In the genomic region with DNA sequence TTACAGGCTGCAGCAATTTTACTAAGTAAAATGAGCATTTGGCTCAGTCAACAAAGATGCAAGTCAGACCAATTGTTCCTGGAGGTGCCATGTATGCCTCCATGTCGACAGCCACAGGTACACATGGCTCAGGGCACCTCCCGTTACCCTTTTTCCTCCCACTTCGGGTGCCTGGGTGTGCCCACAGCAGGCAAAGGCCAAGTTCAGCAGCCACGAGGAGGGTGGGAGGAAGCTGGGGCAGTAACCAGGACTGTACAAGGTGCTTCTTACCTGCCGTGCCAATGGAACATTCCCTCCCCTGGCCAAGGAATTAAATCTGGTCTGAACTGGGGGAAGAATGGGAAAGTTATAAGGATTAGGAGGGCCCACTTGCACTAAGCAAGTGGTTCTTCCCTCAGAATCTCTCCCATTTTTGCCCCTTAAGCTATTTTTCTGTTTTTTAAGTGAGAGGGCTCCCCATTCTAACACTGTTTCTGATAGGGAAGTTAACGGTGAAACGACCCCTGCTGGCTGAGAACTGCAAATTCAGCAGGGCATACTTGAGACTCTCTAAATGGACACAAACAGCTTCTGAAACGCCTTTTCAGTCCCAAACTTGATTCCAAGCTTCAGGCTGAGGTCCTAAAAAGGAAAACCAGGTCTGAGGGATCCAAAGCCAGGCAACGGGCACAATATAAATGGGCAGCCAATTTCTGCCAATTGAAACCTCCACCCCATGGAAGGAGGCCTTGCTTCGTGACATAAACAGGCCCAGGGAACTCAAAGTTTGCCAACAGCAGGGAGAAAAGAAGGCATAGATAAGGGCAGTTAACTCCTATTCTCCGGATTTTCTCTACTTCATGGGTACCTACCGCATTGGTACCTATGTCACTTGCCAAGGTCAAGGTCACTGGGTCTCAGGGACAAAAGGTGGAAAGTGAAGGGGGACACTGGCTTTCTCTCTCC, we compare ENCODE assay signal across 8 cellular contexts. TPM values are rescaled to one million over a fixed set of nuclear protein-coding genes. Genes with fewer than 3 reads are reported as not detected.
DNase-seq lines count a peak whose midpoint lies in the region; ATAC-seq and TF ChIP-seq lines count a peak whose summit lies in the region.

No MANE protein-coding gene starts in this region.

- peaks cover 74% of the 10 kb centered on the region for H3K4me1 ChIP-seq in DOHH2 (ENCODE audit: control insufficient read depth, low read length)

- H3K27ac ChIP-seq in DOHH2 (ENCODE audit: low read depth, low read length) (peak overlapping the region; percentile 70), SU-DHL-6 (ENCODE audit: low read depth, low read length) (peak overlapping the region; percentile 76)

- no peaks in the 10 kb centered on the region for H3K36me3 Mint-ChIP-seq in IgD-negative memory B cell
- peaks cover 30% of the 10 kb centered on the region for H3K36me3 Mint-ChIP-seq in activated naive CD8-positive, alpha-beta T cell treated with anti-CD3 and anti-CD28 coated beads, Interleukin-2, amount 10 ng/mL, durations not matched to agents 7 days and 5 days

- peak overlapping the region; percentile 89 to 98 (median 97) for H3K27ac Mint-ChIP-seq in IgD-negative memory B cell
- peak overlapping the region; percentile 82 for H3K27ac Mint-ChIP-seq in activated naive CD8-positive, alpha-beta T cell treated with anti-CD3 and anti-CD28 coated beads, Interleukin-2, amount 10 ng/mL, durations not matched to agents 7 days and 5 days

- peaks cover 44 to 71% (median 49%) of the 10 kb centered on the region in 3 donors for H3K4me1 Mint-ChIP-seq in IgD-negative memory B cell
- H3K4me1 Mint-ChIP-seq in activated naive CD8-positive, alpha-beta T cell treated with anti-CD3 and anti-CD28 coated beads, Interleukin-2, amount 10 ng/mL, durations not matched to agents 7 days and 5 days: peaks cover 38% of the 10 kb centered on the region

- peak overlapping the region; percentile 62 to 88 (median 81) for H3K4me3 Mint-ChIP-seq in IgD-negative memory B cell
- peak overlapping the region; percentile 79 for H3K4me3 Mint-ChIP-seq in activated naive CD8-positive, alpha-beta T cell treated with anti-CD3 and anti-CD28 coated beads, Interleukin-2, amount 10 ng/mL, durations not matched to agents 7 days and 5 days

- peaks cover 1% of the 10 kb centered on the region for H3K27me3 Mint-ChIP-seq in IgD-negative memory B cell
- H3K27me3 Mint-ChIP-seq in activated naive CD8-positive, alpha-beta T cell treated with anti-CD3 and anti-CD28 coated beads, Interleukin-2, amount 10 ng/mL, durations not matched to agents 7 days and 5 days: no peaks in the 10 kb centered on the region

- H3K4me3 ChIP-seq in DOHH2 (ENCODE audit: low read length): peak overlapping the region; percentile 68
- H3K4me3 ChIP-seq in SU-DHL-6 (ENCODE audit: insufficient read depth, low read length, poor library complexity, severe bottlenecking): no peak overlapping the region

- H2AFZ ChIP-seq in SU-DHL-6 (ENCODE audit: low read depth, low read length, severe bottlenecking): peak overlapping the region; percentile 47

- H3K36me3 ChIP-seq in DOHH2 (ENCODE audit: control insufficient read depth, low read length): peaks cover 4% of the 10 kb centered on the region; the same call in 1 of the 2 replicates
- H3K36me3 ChIP-seq in SU-DHL-6 (ENCODE audit: low read length): no peaks in the 10 kb centered on the region

- no peaks in the 10 kb centered on the region for H3K9me2 ChIP-seq in DOHH2 (replicated peaks; ENCODE audit: control insufficient read depth, low read length)
- no peaks in the 10 kb centered on the region for H3K9me2 ChIP-seq in SU-DHL-6 (replicated peaks; ENCODE audit: insufficient read depth, low read length)

- POLR2A ChIA-PET in activated naive CD8-positive, alpha-beta T cell treated with anti-CD3 and anti-CD28 coated beads, Interleukin-2, amount 10 ng/mL, durations not matched to agents 7 days and 5 days (lab: Charles Lee): interaction anchor here (0.7 to 3.2 kb wide), 17 partner anchors 8 to 258 kb away, joined by 3 to 30 read pairs (median 5); a partner anchor contains a TSS

- H3K9ac ChIP-seq in SU-DHL-6 (ENCODE audit: low read length): peak overlapping the region; percentile 51

- H3F3A ChIP-seq in DOHH2 (ENCODE audit: control insufficient read depth, insufficient read depth): peaks cover 21% of the 10 kb centered on the region
- H3F3A ChIP-seq in SU-DHL-6 (ENCODE audit: insufficient read depth): no peaks in the 10 kb centered on the region; the same call in 1 of the 2 replicates

- H3K79me2 ChIP-seq in DOHH2 (ENCODE audit: control insufficient read depth, low read length) (no peaks in the 10 kb centered on the region), SU-DHL-6 (ENCODE audit: insufficient read depth, low read length) (no peaks in the 10 kb centered on the region)

- peak; percentile 93 for TF ChIP-seq CTCF in DOHH2 (IDR thresholded peaks at IDR 0.05; ENCODE audit: low read depth, low read length, poor library complexity, severe bottlenecking)
- TF ChIP-seq CTCF in SU-DHL-6 (IDR thresholded peaks at IDR 0.05; ENCODE audit: insufficient read depth, low read length, poor library complexity, severe bottlenecking): peak; percentile 53
- no peak for TF ChIP-seq CTCF in omental fat pad (IDR thresholded peaks at IDR 0.05)

- peak; percentile 76 for ATAC-seq in activated naive CD8-positive, alpha-beta T cell treated with anti-CD3 and anti-CD28 coated beads, Interleukin-2, amount 10 ng/mL, durations not matched to agents 7 days and 5 days (ENCODE audit: low read depth)
- ATAC-seq in omental fat pad (ENCODE audit: low FRiP score): no peak

- peak overlapping the region; percentile 80 for H3K4me2 ChIP-seq in DOHH2 (ENCODE audit: low read length)
- H3K4me2 ChIP-seq in SU-DHL-6 (ENCODE audit: low read depth, low read length, poor library complexity, severe bottlenecking): peak overlapping the region; percentile 54

- H3K27me3 ChIP-seq in DOHH2 (ENCODE audit: control insufficient read depth, low read length) (no peaks in the 10 kb centered on the region), SU-DHL-6 (ENCODE audit: low read length) (no peaks in the 10 kb centered on the region)

- peak; percentile 67 for DNase-seq in activated naive CD8-positive, alpha-beta T cell treated with anti-CD3 and anti-CD28 coated beads, Interleukin-2, amount 10 ng/mL, durations not matched to agents 7 days and 5 days
- DNase-seq in hepatic stellate cell (ENCODE audit: low spot score) (peak; percentile 26), omental fat pad (ENCODE audit: low spot score) (no peak), cerebellum (ENCODE audit: low spot score) (no peak)
- peak; percentile 44 to 60 (median 53) for DNase-seq in stimulated activated CD4-positive, alpha-beta T cell treated with anti-CD3 and anti-CD28 coated beads, Interleukin-12 subunit alpha, Interleukin-12 subunit beta, amount 100 ng/mL, for 48 hours (ENCODE audit: low read depth in 2 of 3, low spot score in 1 of 3)

- H4K20me1 ChIP-seq in DOHH2 (ENCODE audit: control insufficient read depth, insufficient read depth, low read depth, low read length) (no peaks in the 10 kb centered on the region), SU-DHL-6 (ENCODE audit: low read depth, low read length) (no peaks in the 10 kb centered on the region)

- peaks cover 8% of the 10 kb centered on the region; the same call in 1 of the 2 replicates for H3K9me3 ChIP-seq in DOHH2 (ENCODE audit: control insufficient read depth, insufficient read depth, low read length)
- H3K9me3 ChIP-seq in SU-DHL-6 (ENCODE audit: insufficient read depth, low read length): no peaks in the 10 kb centered on the region

- H3K9me3 Mint-ChIP-seq in IgD-negative memory B cell: peaks cover 0 to 1% (median 0%) of the 10 kb centered on the region in 3 donors
- peaks cover 14% of the 10 kb centered on the region for H3K9me3 Mint-ChIP-seq in activated naive CD8-positive, alpha-beta T cell treated with anti-CD3 and anti-CD28 coated beads, Interleukin-2, amount 10 ng/mL, durations not matched to agents 7 days and 5 days

RNA-seq across cellular contexts. Expression of a gene that starts 24.8 kb away (rescaled TPM):
- 168 TPM for polyA plus RNA-seq in IgD-negative memory B cell
- 1 to 10 TPM in 1 of 2 experiments, under 1 TPM in 1; 0.72 to 1.0 TPM for total RNA-seq in activated naive CD8-positive, alpha-beta T cell treated with anti-CD3 and anti-CD28 coated beads, Interleukin-2, amount 10 ng/mL, durations not matched to agents 7 days and 5 days
- total RNA-seq in omental fat pad (1 to 10 TPM in 1 of 4 donors, under 1 TPM in 1, not detected in 2; 0.84 to 2.2 TPM), cerebellum (not detected)

RNA-seq across cellular contexts. Expression of a gene that starts 38.6 kb away (rescaled TPM):
- 102 TPM for polyA plus RNA-seq in IgD-negative memory B cell
- 100 to 1,000 TPM; 280 to 301 TPM for total RNA-seq in activated naive CD8-positive, alpha-beta T cell treated with anti-CD3 and anti-CD28 coated beads, Interleukin-2, amount 10 ng/mL, durations not matched to agents 7 days and 5 days
- total RNA-seq in omental fat pad: 10 to 100 TPM; 10.4 to 20.5 (median 14.8) TPM
- 11.4 TPM for total RNA-seq in cerebellum

RNA-seq across cellular contexts. Expression of a gene that starts 52.6 kb away (rescaled TPM):
- 177 TPM for polyA plus RNA-seq in IgD-negative memory B cell
- total RNA-seq in activated naive CD8-positive, alpha-beta T cell treated with anti-CD3 and anti-CD28 coated beads, Interleukin-2, amount 10 ng/mL, durations not matched to agents 7 days and 5 days: 100 to 1,000 TPM; 111 to 116 TPM
- total RNA-seq in omental fat pad (10 to 100 TPM; 10.0 to 36.3 (median 17.0) TPM), cerebellum (0.64 TPM)

Comparison
In these comparisons a context has a peak if more than half of its experiments do, and no peak if none do; other contexts are left out.
1. CTCF ChIP-seq: peak in DOHH2 (single experiment) and SU-DHL-6 (single experiment); none in omental fat pad (0 of 3).
2. DNase-seq: peak in activated naive CD8-positive, alpha-beta T cell treated with anti-CD3 and anti-CD28 coated beads, Interleukin-2, amount 10 ng/mL, durations not matched to agents 7 days and 5 days (single experiment), hepatic stellate cell (single experiment) and stimulated activated CD4-positive, alpha-beta T cell treated with anti-CD3 and anti-CD28 coated beads, Interleukin-12 subunit alpha, Interleukin-12 subunit beta, amount 100 ng/mL, for 48 hours (3 of 3); none in omental fat pad (single experiment) and cerebellum (single experiment).
3. RNA of a gene that starts 38.6 kb away (total RNA-seq): 280 to 301 TPM in activated naive CD8-positive, alpha-beta T cell treated with anti-CD3 and anti-CD28 coated beads, Interleukin-2, amount 10 ng/mL, durations not matched to agents 7 days and 5 days; 10.4 to 20.5 TPM in omental fat pad and 11.4 TPM in cerebellum (single experiment); every median in the first group is over 10 times any median in the second.